In genomic region chr11:64875369-64876225, GRCh38 we compare ENCODE assay signal across 6 cellular contexts. TPM values are rescaled to one million over a fixed set of nuclear protein-coding genes. Genes with fewer than 3 reads are reported as not detected.
DNase-seq lines count a peak whose midpoint lies in the region; ATAC-seq and TF ChIP-seq lines count a peak whose summit lies in the region.

No MANE protein-coding gene starts in this region.

- H3K4me3 ChIP-seq in BLaER1 treated with 17β-estradiol and CSF1 and Interleukin-3, amounts not matched to agents 10 nM and 100 nM: peak overlapping the region; percentile 74 to 98 (median 90)
- peak overlapping the region; percentile 97 for H3K4me3 ChIP-seq in lower lobe of right lung

- ATAC-seq in lower lobe of right lung (no peak), HG03457 (IDR thresholded peaks at IDR 0.05; ENCODE audit: unreplicated experiment) (no peak)

- peaks cover 27 to 55% (median 34%) of the 10 kb centered on the region in 11 experiments for H3K36me3 ChIP-seq in BLaER1 treated with 17β-estradiol and CSF1 and Interleukin-3, amounts not matched to agents 10 nM and 100 nM
- H3K36me3 ChIP-seq in lower lobe of right lung: peaks cover 37% of the 10 kb centered on the region

- TF ChIP-seq CTCF in lower lobe of right lung (IDR thresholded peaks at IDR 0.05): no peak

- peak overlapping the region in 9 of 11 experiments; percentile 10 to 98 (median 78); a peak in 16 of 22 replicates for H3K27ac ChIP-seq in BLaER1 treated with 17β-estradiol and CSF1 and Interleukin-3, amounts not matched to agents 10 nM and 100 nM
- H3K27ac ChIP-seq in lower lobe of right lung: peak overlapping the region; percentile 91

- peaks cover 78 to 87% (median 84%) of the 10 kb centered on the region in 10 experiments for H3K4me1 ChIP-seq in BLaER1 treated with 17β-estradiol and CSF1 and Interleukin-3, amounts not matched to agents 10 nM and 100 nM
- peaks cover 87% of the 10 kb centered on the region for H3K4me1 ChIP-seq in lower lobe of right lung

- H3K9me3 ChIP-seq in BLaER1 treated with 17β-estradiol and CSF1 and Interleukin-3, amounts not matched to agents 10 nM and 100 nM (replicated peaks in 1 of 11): no peaks in the 10 kb centered on the region
- H3K9me3 ChIP-seq in lower lobe of right lung: no peaks in the 10 kb centered on the region

- H4K20me1 ChIP-seq in BLaER1 treated with 17β-estradiol and CSF1 and Interleukin-3, amounts not matched to agents 10 nM and 100 nM: peaks cover 70 to 77% (median 73%) of the 10 kb centered on the region in 11 experiments

- DNase-seq in SIG-M5 treated with dmso at 0.1 percent for 504 hours (lab: John Stamatoyannopoulos, UW; ENCODE audit: unreplicated experiment) (peak; percentile 97), lower lobe of right lung (no peak), GM03348 (ENCODE audit: low spot score) (no peak)
- no peak for DNase-seq in stimulated activated CD4-positive, alpha-beta T cell treated with anti-CD3 and anti-CD28 coated beads, Interleukin-1b, Interleukin-23, amount 100 ng/mL, for 48 hours

- H3K9ac ChIP-seq in BLaER1 treated with 17β-estradiol and CSF1 and Interleukin-3, amounts not matched to agents 10 nM and 100 nM: peak overlapping the region; percentile 83 to 92 (median 86); a peak in 21 of 22 replicates

- peak overlapping the region; percentile 96 to 100 (median 98) for H3K4me2 ChIP-seq in BLaER1 treated with 17β-estradiol and CSF1 and Interleukin-3, amounts not matched to agents 10 nM and 100 nM

- H3K27me3 ChIP-seq in BLaER1 treated with 17β-estradiol and CSF1 and Interleukin-3, amounts not matched to agents 10 nM and 100 nM: no peaks in the 10 kb centered on the region
- no peaks in the 10 kb centered on the region for H3K27me3 ChIP-seq in lower lobe of right lung (ENCODE audit: low read depth)

- intact Hi-C loops in lower lobe of right lung (cut with DNase I): no loop called here

RNA-seq across cellular contexts. Expression of gene EHD1, which starts 2.8 kb away (rescaled TPM):
- total RNA-seq in lower lobe of right lung: 73.4 TPM

RNA-seq across cellular contexts. Expression of gene CDC42BPG, which starts 31.1 kb away (rescaled TPM):
- 16.3 TPM for total RNA-seq in lower lobe of right lung

RNA-seq across cellular contexts. Expression of gene ATG2A, which starts 41.4 kb away (rescaled TPM):
- total RNA-seq in lower lobe of right lung: 21.7 TPM

RNA-seq across cellular contexts. Expression of gene PPP2R5B, which starts 48.9 kb away (rescaled TPM):
- 23.9 TPM for total RNA-seq in lower lobe of right lung
